1 cellular context compared by ENCODE assay signal in the genomic region with DNA sequence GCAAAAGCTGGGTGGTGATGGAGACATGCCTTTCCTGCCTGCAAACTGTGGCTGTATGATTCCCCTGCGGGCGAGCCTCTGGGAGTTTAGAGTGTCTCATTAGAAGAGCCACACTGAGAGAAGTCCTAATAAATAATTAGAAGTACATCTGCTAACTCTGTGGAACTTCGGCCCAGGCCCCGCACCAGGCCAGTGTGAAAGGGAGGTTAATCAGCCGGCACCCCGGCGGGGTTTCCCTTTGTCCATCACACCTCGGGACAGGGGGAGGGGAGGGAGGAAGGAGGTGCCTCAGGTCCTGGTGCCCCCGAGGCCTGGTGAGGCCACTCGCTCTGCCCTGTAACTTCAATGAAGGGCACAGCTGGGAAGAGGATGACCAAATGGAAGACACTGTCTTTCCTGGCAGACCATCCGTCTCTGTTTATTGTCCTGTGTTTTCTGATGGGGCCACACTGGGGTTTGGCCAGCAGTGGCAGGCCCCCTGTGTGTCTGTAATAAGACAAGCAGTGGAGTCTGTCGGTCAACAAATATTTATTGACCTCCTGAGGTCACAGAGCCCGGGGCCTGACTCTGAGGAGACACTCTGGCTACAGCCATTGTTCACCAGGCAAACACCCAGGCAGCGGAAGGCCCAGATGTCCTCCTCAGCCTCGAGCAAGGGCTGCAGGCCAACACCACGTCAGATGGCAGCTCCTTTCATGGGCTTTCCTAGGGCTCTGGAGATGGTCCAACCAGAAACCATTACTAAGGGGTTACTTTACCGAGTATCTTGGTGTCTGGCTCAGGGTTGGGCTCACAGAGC.
A peak's percentile ranks its signal among the peaks of the same experiment; 100 is the strongest.
TF ChIP-seq lines count a peak whose summit lies in the region.

No MANE protein-coding gene starts in this region.

TF ChIP-seq in HepG2, 621 proteins besides CTCF, POLR2A, EP300 and RAD21 (continued from another document and continues in another):
- TF ChIP-seq MEIS1 (CRISPR knock-in tag; IDR thresholded peaks at IDR 0.05; ENCODE audit: borderline replicate concordance) (no peak), RBAK (CRISPR knock-in tag; IDR thresholded peaks at IDR 0.05) (no peak), ZNF350 (CRISPR knock-in tag; IDR thresholded peaks at IDR 0.05; ENCODE audit: borderline replicate concordance, low read depth) (peak; percentile 47; the same call in 1 of the 2 replicates), RORA (CRISPR knock-in tag; IDR thresholded peaks at IDR 0.05) (no peak), ZNF496 (CRISPR knock-in tag; IDR thresholded peaks at IDR 0.05; ENCODE audit: insufficient replicate concordance) (no peak), ZNF12 (CRISPR knock-in tag; IDR thresholded peaks at IDR 0.05) (no peak), RBM39 (IDR thresholded peaks at IDR 0.05; ENCODE audit: low read depth, low read length, poor library complexity, severe bottlenecking) (no peak), MAFK (conservative IDR thresholded peaks at IDR 0.05 in 1 of 2, IDR thresholded peaks at IDR 0.05 in 1 of 2; ENCODE audit: low read length in 2 of 2) (no peak), KLF16 (CRISPR knock-in tag; IDR thresholded peaks at IDR 0.05) (peak in 1 of 2 experiments; percentile 73; a peak in 2 of 4 replicates), ZNF382 (CRISPR knock-in tag; IDR thresholded peaks at IDR 0.05; ENCODE audit: borderline replicate concordance) (no peak), SPEN (CRISPR knock-in tag; IDR thresholded peaks at IDR 0.05; ENCODE audit: low read depth) (0 out of 2 replicates have a peak, but pooled peaks have one; percentile 31), U2AF2 (IDR thresholded peaks at IDR 0.05; ENCODE audit: low read depth, low read length) (no peak), DNMT3B (CRISPR knock-in tag; conservative IDR thresholded peaks at IDR 0.05) (no peak), SP4 (CRISPR knock-in tag; IDR thresholded peaks at IDR 0.05) (peak; percentile 34; the same call in 1 of the 2 replicates), NCOA5 (CRISPR knock-in tag; IDR thresholded peaks at IDR 0.05) (no peak), SOX13 (IDR thresholded peaks at IDR 0.05) (peak; percentile 60; the same call in 1 of the 2 replicates), SOX13 (CRISPR knock-in tag; conservative IDR thresholded peaks at IDR 0.05 in 1 of 2, IDR thresholded peaks at IDR 0.05 in 1 of 2) (peak in 1 of 2 experiments; percentile 93; a peak in 2 of 4 replicates), HOXA7 (CRISPR knock-in tag; IDR thresholded peaks at IDR 0.05) (no peak), KDM5B (CRISPR knock-in tag; IDR thresholded peaks at IDR 0.05; ENCODE audit: borderline replicate concordance) (no peak), PTBP1 (IDR thresholded peaks at IDR 0.05; ENCODE audit: low read depth, low read length, poor library complexity, severe bottlenecking) (no peak), SATB2 (CRISPR knock-in tag; IDR thresholded peaks at IDR 0.05) (no peak), ZNF841 (CRISPR knock-in tag; IDR thresholded peaks at IDR 0.05; ENCODE audit: borderline replicate concordance) (no peak), YEATS2 (CRISPR knock-in tag; IDR thresholded peaks at IDR 0.05; ENCODE audit: borderline replicate concordance) (no peak), RNF2 (conservative IDR thresholded peaks at IDR 0.05; ENCODE audit: low read depth) (no peak), ARNTL (CRISPR knock-in tag; IDR thresholded peaks at IDR 0.05) (0 out of 2 replicates have a peak, but pooled peaks have one; percentile 16), NFE2L2 (IDR thresholded peaks at IDR 0.05; ENCODE audit: low read length) (no peak), EZH2 (conservative IDR thresholded peaks at IDR 0.05; ENCODE audit: low read depth, low read length) (no peak), FIP1L1 (IDR thresholded peaks at IDR 0.05; ENCODE audit: borderline replicate concordance, insufficient read depth, low read depth, low read length) (no peak), MED13 (CRISPR knock-in tag; IDR thresholded peaks at IDR 0.05) (no peak)
- TF ChIP-seq, protein P1, sequence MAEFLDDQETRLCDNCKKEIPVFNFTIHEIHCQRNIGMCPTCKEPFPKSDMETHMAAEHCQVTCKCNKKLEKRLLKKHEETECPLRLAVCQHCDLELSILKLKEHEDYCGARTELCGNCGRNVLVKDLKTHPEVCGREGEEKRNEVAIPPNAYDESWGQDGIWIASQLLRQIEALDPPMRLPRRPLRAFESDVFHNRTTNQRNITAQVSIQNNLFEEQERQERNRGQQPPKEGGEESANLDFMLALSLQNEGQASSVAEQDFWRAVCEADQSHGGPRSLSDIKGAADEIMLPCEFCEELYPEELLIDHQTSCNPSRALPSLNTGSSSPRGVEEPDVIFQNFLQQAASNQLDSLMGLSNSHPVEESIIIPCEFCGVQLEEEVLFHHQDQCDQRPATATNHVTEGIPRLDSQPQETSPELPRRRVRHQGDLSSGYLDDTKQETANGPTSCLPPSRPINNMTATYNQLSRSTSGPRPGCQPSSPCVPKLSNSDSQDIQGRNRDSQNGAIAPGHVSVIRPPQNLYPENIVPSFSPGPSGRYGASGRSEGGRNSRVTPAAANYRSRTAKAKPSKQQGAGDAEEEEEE (CRISPR knock-in tag; IDR thresholded peaks at IDR 0.05; ENCODE audit: borderline replicate concordance), result no peak
- TF ChIP-seq, protein P2, sequence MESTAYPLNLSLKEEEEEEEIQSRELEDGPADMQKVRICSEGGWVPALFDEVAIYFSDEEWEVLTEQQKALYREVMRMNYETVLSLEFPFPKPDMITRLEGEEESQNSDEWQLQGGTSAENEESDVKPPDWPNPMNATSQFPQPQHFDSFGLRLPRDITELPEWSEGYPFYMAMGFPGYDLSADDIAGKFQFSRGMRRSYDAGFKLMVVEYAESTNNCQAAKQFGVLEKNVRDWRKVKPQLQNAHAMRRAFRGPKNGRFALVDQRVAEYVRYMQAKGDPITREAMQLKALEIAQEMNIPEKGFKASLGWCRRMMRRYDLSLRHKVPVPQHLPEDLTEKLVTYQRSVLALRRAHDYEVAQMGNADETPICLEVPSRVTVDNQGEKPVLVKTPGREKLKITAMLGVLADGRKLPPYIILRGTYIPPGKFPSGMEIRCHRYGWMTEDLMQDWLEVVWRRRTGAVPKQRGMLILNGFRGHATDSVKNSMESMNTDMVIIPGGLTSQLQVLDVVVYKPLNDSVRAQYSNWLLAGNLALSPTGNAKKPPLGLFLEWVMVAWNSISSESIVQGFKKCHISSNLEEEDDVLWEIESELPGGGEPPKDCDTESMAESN (CRISPR knock-in tag; conservative IDR thresholded peaks at IDR 0.05), result no peak; the same call in 1 of the 2 replicates
- TF ChIP-seq, protein P3, sequence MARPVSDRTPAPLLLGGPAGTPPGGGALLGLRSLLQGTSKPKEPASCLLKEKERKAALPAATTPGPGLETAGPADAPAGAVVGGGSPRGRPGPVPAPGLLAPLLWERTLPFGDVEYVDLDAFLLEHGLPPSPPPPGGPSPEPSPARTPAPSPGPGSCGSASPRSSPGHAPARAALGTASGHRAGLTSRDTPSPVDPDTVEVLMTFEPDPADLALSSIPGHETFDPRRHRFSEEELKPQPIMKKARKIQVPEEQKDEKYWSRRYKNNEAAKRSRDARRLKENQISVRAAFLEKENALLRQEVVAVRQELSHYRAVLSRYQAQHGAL (CRISPR knock-in tag; IDR thresholded peaks at IDR 0.05; ENCODE audit: not compliant biosample characterization), result no peak
- TF ChIP-seq, protein P4, sequence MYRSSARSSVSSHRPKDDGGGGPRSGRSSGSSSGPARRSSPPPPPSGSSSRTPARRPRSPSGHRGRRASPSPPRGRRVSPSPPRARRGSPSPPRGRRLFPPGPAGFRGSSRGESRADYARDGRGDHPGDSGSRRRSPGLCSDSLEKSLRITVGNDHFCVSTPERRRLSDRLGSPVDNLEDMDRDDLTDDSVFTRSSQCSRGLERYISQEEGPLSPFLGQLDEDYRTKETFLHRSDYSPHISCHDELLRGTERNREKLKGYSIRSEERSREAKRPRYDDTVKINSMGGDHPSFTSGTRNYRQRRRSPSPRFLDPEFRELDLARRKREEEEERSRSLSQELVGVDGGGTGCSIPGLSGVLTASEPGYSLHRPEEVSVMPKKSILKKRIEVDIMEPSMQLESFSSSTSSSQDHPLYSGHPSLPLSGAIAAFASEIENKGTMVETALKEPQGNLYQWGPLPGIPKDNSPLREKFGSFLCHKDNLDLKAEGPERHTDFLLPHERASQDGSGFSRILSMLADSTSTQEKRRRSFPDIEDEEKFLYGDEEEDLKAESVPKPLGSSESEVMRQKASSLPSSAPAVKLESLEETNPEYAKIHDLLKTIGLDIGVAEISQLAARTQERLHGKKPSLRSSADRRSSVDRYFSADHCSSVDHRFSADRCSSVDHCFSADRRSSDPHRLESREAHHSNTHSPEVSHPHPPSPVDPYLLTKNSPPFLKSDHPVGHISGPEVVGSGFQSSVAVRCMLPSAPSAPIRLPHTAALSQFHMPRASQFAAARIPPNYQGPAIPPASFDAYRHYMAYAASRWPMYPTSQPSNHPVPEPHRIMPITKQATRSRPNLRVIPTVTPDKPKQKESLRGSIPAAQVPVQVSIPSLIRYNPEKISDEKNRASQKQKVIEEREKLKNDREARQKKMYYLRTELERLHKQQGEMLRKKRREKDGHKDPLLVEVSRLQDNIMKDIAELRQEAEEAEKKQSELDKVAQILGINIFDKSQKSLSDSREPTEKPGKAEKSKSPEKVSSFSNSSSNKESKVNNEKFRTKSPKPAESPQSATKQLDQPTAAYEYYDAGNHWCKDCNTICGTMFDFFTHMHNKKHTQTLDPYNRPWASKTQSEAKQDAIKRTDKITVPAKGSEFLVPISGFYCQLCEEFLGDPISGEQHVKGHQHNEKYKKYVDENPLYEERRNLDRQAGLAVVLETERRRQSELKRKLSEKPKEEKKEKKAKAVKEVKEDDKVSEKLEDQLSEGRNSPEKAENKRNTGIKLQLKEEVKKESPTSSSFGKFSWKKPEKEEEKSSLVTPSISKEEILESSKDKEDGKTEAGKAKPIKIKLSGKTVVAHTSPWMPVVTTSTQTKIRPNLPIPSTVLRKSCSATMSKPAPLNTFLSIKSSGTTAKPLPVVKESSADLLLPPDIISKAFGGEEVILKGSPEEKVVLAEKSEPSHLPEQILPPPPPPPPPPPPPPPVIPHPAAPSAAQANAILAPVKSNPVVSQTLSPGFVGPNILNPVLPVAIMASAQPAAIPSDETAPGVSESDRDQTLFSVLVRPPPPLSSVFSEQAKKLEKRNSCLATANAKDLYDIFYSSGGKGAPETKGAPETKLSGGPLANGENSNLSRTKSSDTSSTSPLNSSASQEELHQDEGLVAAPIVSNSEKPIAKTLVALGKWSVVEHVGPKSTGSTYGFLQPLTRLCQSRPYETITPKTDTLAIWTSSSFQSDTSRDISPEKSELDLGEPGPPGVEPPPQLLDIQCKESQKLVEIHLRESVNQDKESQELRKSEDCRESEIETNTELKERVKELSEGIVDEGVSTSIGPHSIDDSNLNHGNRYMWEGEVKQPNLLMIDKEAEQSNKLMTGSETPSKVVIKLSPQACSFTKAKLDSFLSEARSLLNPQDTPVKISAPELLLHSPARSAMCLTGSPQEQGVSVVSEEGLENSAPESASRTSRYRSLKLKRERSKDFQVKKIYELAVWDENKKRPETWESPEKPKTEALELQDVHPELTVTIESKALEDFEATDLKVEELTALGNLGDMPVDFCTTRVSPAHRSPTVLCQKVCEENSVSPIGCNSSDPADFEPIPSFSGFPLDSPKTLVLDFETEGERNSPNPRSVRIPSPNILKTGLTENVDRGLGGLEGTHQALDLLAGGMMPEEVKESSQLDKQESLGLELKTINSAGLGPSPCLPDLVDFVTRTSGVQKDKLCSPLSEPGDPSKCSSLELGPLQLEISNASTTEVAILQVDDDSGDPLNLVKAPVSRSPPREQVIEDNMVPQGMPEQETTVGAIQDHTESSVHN (CRISPR knock-in tag; IDR thresholded peaks at IDR 0.05), result no peak
- TF ChIP-seq, protein P5, sequence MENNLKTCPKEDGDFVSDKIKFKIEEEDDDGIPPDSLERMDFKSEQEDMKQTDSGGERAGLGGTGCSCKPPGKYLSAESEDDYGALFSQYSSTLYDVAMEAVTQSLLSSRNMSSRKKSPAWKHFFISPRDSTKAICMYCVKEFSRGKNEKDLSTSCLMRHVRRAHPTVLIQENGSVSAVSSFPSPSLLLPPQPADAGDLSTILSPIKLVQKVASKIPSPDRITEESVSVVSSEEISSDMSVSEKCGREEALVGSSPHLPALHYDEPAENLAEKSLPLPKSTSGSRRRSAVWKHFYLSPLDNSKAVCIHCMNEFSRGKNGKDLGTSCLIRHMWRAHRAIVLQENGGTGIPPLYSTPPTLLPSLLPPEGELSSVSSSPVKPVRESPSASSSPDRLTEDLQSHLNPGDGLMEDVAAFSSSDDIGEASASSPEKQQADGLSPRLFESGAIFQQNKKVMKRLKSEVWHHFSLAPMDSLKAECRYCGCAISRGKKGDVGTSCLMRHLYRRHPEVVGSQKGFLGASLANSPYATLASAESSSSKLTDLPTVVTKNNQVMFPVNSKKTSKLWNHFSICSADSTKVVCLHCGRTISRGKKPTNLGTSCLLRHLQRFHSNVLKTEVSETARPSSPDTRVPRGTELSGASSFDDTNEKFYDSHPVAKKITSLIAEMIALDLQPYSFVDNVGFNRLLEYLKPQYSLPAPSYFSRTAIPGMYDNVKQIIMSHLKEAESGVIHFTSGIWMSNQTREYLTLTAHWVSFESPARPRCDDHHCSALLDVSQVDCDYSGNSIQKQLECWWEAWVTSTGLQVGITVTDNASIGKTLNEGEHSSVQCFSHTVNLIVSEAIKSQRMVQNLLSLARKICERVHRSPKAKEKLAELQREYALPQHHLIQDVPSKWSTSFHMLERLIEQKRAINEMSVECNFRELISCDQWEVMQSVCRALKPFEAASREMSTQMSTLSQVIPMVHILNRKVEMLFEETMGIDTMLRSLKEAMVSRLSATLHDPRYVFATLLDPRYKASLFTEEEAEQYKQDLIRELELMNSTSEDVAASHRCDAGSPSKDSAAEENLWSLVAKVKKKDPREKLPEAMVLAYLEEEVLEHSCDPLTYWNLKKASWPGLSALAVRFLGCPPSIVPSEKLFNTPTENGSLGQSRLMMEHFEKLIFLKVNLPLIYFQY (CRISPR knock-in tag; IDR thresholded peaks at IDR 0.05; ENCODE audit: borderline replicate concordance), result 0 out of 2 replicates have a peak, but pooled peaks have one; percentile 15
- TF ChIP-seq, protein P6, sequence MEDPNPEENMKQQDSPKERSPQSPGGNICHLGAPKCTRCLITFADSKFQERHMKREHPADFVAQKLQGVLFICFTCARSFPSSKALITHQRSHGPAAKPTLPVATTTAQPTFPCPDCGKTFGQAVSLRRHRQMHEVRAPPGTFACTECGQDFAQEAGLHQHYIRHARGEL (CRISPR knock-in tag; IDR thresholded peaks at IDR 0.05), result no peak
- TF ChIP-seq, protein P7, sequence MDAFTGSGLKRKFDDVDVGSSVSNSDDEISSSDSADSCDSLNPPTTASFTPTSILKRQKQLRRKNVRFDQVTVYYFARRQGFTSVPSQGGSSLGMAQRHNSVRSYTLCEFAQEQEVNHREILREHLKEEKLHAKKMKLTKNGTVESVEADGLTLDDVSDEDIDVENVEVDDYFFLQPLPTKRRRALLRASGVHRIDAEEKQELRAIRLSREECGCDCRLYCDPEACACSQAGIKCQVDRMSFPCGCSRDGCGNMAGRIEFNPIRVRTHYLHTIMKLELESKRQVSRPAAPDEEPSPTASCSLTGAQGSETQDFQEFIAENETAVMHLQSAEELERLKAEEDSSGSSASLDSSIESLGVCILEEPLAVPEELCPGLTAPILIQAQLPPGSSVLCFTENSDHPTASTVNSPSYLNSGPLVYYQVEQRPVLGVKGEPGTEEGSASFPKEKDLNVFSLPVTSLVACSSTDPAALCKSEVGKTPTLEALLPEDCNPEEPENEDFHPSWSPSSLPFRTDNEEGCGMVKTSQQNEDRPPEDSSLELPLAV (CRISPR knock-in tag; conservative IDR thresholded peaks at IDR 0.05; ENCODE audit: low read depth), result no peak
- TF ChIP-seq, protein P8, sequence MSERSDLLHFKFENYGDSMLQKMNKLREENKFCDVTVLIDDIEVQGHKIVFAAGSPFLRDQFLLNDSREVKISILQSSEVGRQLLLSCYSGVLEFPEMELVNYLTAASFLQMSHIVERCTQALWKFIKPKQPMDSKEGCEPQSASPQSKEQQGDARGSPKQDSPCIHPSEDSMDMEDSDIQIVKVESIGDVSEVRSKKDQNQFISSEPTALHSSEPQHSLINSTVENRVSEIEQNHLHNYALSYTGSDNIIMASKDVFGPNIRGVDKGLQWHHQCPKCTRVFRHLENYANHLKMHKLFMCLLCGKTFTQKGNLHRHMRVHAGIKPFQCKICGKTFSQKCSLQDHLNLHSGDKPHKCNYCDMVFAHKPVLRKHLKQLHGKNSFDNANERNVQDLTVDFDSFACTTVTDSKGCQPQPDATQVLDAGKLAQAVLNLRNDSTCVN (CRISPR knock-in tag; IDR thresholded peaks at IDR 0.05; ENCODE audit: borderline replicate concordance), result no peak
